13 cellular contexts compared by ENCODE assay signal in genomic region chr16:50311891-50312501, GRCh38. TPM values are rescaled to one million over a fixed set of nuclear protein-coding genes. Genes with fewer than 3 reads are reported as not detected.
DNase-seq lines count a peak whose midpoint lies in the region; ATAC-seq, FAIRE-seq and TF ChIP-seq lines count a peak whose summit lies in the region.
"Had no signal": no experiment of that assay in that cellular context is flagged by ENCODE, and none has a peak within 500 bp of the region (broad histone marks: within the 10 kb centered on the region; RNA-seq: fewer than 3 reads in every experiment).

No MANE protein-coding gene starts in this region.

- POLR2A ChIA-PET in K562 (lab: Yijun Ruan, JAX): interaction anchor here (0.6 kb wide), 1 partner anchor 9 kb away, joined by 3 read pairs; no protein-coding TSS in a partner anchor

- peaks cover 93% of the 10 kb centered on the region for H3K36me3 ChIP-seq in K562 (ENCODE audit: control insufficient read depth, insufficient read depth, low read length)
- peaks cover 24% of the 10 kb centered on the region in 2 experiments for H3K36me3 ChIP-seq in trophoblast cell (ENCODE audit: control insufficient read depth in 1 of 2, insufficient read depth in 2 of 2, low read length in 2 of 2)
- H3K36me3 ChIP-seq in mesendoderm (ENCODE audit: control insufficient read depth, insufficient read depth, low read length): peaks cover 7% of the 10 kb centered on the region

- peak overlapping the region in 1 of 2 experiments; percentile 18; a peak in 1 of 4 replicates for H3K9ac ChIP-seq in K562 (ENCODE audit: insufficient read depth in 1 of 2, low read depth in 2 of 2, low read length in 2 of 2)
- H3K9ac ChIP-seq in trophoblast cell (ENCODE audit: low read length): no peak overlapping the region
- H3K9ac ChIP-seq in mesendoderm (ENCODE audit: low read length): no peak overlapping the region

- H3K4ac ChIP-seq in trophoblast cell (ENCODE audit: low read depth, low read length) (no peak overlapping the region), mesendoderm (ENCODE audit: low read depth, low read length) (no peak overlapping the region)

- 90% methylated on average over 14 of the region's 22 CpGs for WGBS in K562 (ENCODE audit: insufficient coverage, low coverage, missing lambda C conversion rate)
- WGBS in trophoblast cell (ENCODE audit: extremely low coverage, insufficient coverage, insufficient read length): no CpG with 5 or more reads among the region's 22 CpGs
- no CpG with 5 or more reads among the region's 22 CpGs for WGBS in mesendoderm (ENCODE audit: extremely low coverage, insufficient coverage, low lambda C conversion rate)

- peak overlapping the region; percentile 46 for H4K91ac ChIP-seq in trophoblast cell (ENCODE audit: low read depth, low read length)

- H2BK120ac ChIP-seq in trophoblast cell (ENCODE audit: insufficient read depth, low read length, poor library complexity): no peak overlapping the region
- no peak overlapping the region for H2BK120ac ChIP-seq in mesendoderm (ENCODE audit: low read depth, low read length)

- no peak for ATAC-seq in K562

- H2AK5ac ChIP-seq in trophoblast cell (ENCODE audit: low read length) (peak overlapping the region; percentile 31), mesendoderm (ENCODE audit: low read length) (no peak overlapping the region)

- no peaks in the 10 kb centered on the region; the same call in 1 of the 2 replicates for H4K20me1 ChIP-seq in K562 (replicated peaks; ENCODE audit: control insufficient read depth, insufficient read depth, low read length)

- CTCF ChIA-PET in K562 (lab: Yijun Ruan, JAX; ENCODE audit: low intra/inter-chr PET ratio): no interaction called here

- H2BK12ac ChIP-seq in trophoblast cell (ENCODE audit: low read length): peak overlapping the region; percentile 0

- intact Hi-C loops in K562 (cut with micrococcal nuclease): no loop called here

- H3K4me1 ChIP-seq in K562 (replicated peaks in 1 of 2; ENCODE audit: control insufficient read depth in 2 of 2, insufficient read depth in 2 of 2, low read length in 2 of 2): peaks cover 0 to 26% of the 10 kb centered on the region in 2 experiments; a peak in 2 of 5 replicates
- peaks cover 32 to 49% of the 10 kb centered on the region in 2 experiments for H3K4me1 ChIP-seq in trophoblast cell (ENCODE audit: control insufficient read depth in 1 of 2, insufficient read depth in 2 of 2, low read length in 2 of 2)
- H3K4me1 ChIP-seq in mesendoderm (ENCODE audit: control insufficient read depth, low read depth, low read length): no peaks in the 10 kb centered on the region

- no peak overlapping the region for H3K23ac ChIP-seq in trophoblast cell (ENCODE audit: low read length)
- H3K23ac ChIP-seq in mesendoderm (ENCODE audit: low read length): no peak overlapping the region

- TF ChIP-seq RAD21 in K562 (CRISPR knock-in tag; conservative IDR thresholded peaks at IDR 0.05 in 1 of 2, IDR thresholded peaks at IDR 0.05 in 1 of 2): no peak

- no peak overlapping the region for H4K12ac ChIP-seq in trophoblast cell (ENCODE audit: low read depth, low read length)

- no peaks in the 10 kb centered on the region for H3K27me3 Mint-ChIP-seq in T-helper 1 cell treated with Interleukin-12 subunit alpha and Interleukin-12 subunit beta and Interleukin-4 antibody, amounts not matched to agents 30 μg/mL and 1 μg/mL, for 36 hours (ENCODE audit: low read depth)

- no TSS peak for BruUV-seq in K562 (replicated peaks; lab: Mats Ljungman, UMichigan)

- H3K79me1 ChIP-seq in trophoblast cell (ENCODE audit: low read length): peaks cover 29% of the 10 kb centered on the region
- H3K79me1 ChIP-seq in mesendoderm (ENCODE audit: low read length): no peaks in the 10 kb centered on the region

- H3K9me3 Mint-ChIP-seq in T-helper 1 cell treated with Interleukin-12 subunit alpha and Interleukin-12 subunit beta and Interleukin-4 antibody, amounts not matched to agents 30 μg/mL and 1 μg/mL, for 36 hours: no peaks in the 10 kb centered on the region

- H2BK5ac ChIP-seq in trophoblast cell (ENCODE audit: low read depth, low read length, poor library complexity) (no peak overlapping the region), mesendoderm (ENCODE audit: low read length) (no peak overlapping the region)

- H3K27me3 ChIP-seq in K562 (ENCODE audit: control insufficient read depth in 2 of 2, insufficient read depth in 2 of 2, low read length in 2 of 2): no peaks in the 10 kb centered on the region
- H3K27me3 ChIP-seq in trophoblast cell (ENCODE audit: insufficient read depth, low read length): no peaks in the 10 kb centered on the region
- H3K27me3 ChIP-seq in mesendoderm (ENCODE audit: insufficient read depth, low read length, poor library complexity): no peaks in the 10 kb centered on the region

- H3K14ac ChIP-seq in trophoblast cell (ENCODE audit: low read length): peak overlapping the region; percentile 15

- no peak for TF ChIP-seq EP300 in K562 (IDR thresholded peaks at IDR 0.05; ENCODE audit: low read length)

- peaks cover 22% of the 10 kb centered on the region for H3K4me1 Mint-ChIP-seq in T-helper 1 cell treated with Interleukin-12 subunit alpha and Interleukin-12 subunit beta and Interleukin-4 antibody, amounts not matched to agents 30 μg/mL and 1 μg/mL, for 36 hours (ENCODE audit: low read depth)

- DNase-seq in T-helper 1 cell (no peak), GM13977 (ENCODE audit: low spot score) (peak; percentile 19), K562 (ENCODE audit: extremely low read depth in 1 of 4, low spot score in 3 of 4) (no peak), trophoblast cell (no peak), NCI-H510A (lab: John Stamatoyannopoulos, UW) (no peak), mesendoderm (no peak), Ammon's horn (ENCODE audit: low spot score) (no peak)
- DNase-seq: IMR-90, NCI-H1436 treated with DMSO at 0.1 percent for 48 hours, SIG-M5, WERI-Rb-1 had no signal

- no peak overlapping the region for H2BK15ac ChIP-seq in mesendoderm (replicated peaks; ENCODE audit: low read depth)

- peaks cover 50% of the 10 kb centered on the region for H3K36me3 Mint-ChIP-seq in T-helper 1 cell treated with Interleukin-12 subunit alpha and Interleukin-12 subunit beta and Interleukin-4 antibody, amounts not matched to agents 30 μg/mL and 1 μg/mL, for 36 hours (ENCODE audit: low read depth)

- H3K4me3 Mint-ChIP-seq in T-helper 1 cell treated with Interleukin-12 subunit alpha and Interleukin-12 subunit beta and Interleukin-4 antibody, amounts not matched to agents 30 μg/mL and 1 μg/mL, for 36 hours: no peak overlapping the region

- no peak overlapping the region for H3K56ac ChIP-seq in mesendoderm (ENCODE audit: low read length)

- TF ChIP-seq CTCF in GM13977 (IDR thresholded peaks at IDR 0.05; ENCODE audit: extremely low read depth, insufficient read depth, missing control alignments) (no peak), K562 (IDR thresholded peaks at IDR 0.05 in 2 of 3, conservative IDR thresholded peaks at IDR 0.05 in 1 of 3; ENCODE audit: insufficient read depth in 2 of 3, low read depth in 1 of 3, low read length in 3 of 3) (no peak)

- H3K27ac ChIP-seq in K562 (ENCODE audit: extremely low read depth, low read depth, low read length): no peak overlapping the region
- no peak overlapping the region for H3K27ac ChIP-seq in trophoblast cell (ENCODE audit: low read depth, low read length)
- H3K27ac ChIP-seq in mesendoderm (ENCODE audit: low read depth, low read length): no peak overlapping the region
- H3K27ac ChIP-seq: thoracic aorta, WERI-Rb-1 had no signal

- H3K27ac Mint-ChIP-seq in T-helper 1 cell treated with Interleukin-12 subunit alpha and Interleukin-12 subunit beta and Interleukin-4 antibody, amounts not matched to agents 30 μg/mL and 1 μg/mL, for 36 hours: peak overlapping the region; percentile 73

- H2AFZ ChIP-seq in K562 (ENCODE audit: low read depth, low read length): no peak overlapping the region
- no peak overlapping the region for H2AFZ ChIP-seq in trophoblast cell (ENCODE audit: insufficient read depth, low read length, poor library complexity)

- H3K9me3 ChIP-seq in K562 (replicated peaks; ENCODE audit: control insufficient read depth, insufficient read depth, low read depth, low read length) (no peaks in the 10 kb centered on the region), trophoblast cell (ENCODE audit: insufficient read depth, low read depth, low read length) (no peaks in the 10 kb centered on the region)
- H3K9me3 ChIP-seq: thoracic aorta had no signal

- H4K5ac ChIP-seq in mesendoderm (ENCODE audit: low read length): no peak overlapping the region

- H3K4me3 ChIP-seq in K562 (no peak overlapping the region), trophoblast cell (ENCODE audit: low read depth, low read length) (no peak overlapping the region), mesendoderm (ENCODE audit: low read length) (no peak overlapping the region)
- H3K4me3 ChIP-seq: thoracic aorta had no signal

- no peaks in the 10 kb centered on the region for H3K79me2 ChIP-seq in K562 (ENCODE audit: control insufficient read depth, insufficient read depth, low read length)
- H3K79me2 ChIP-seq in trophoblast cell (ENCODE audit: control insufficient read depth, insufficient read depth, low read length, poor library complexity): peaks cover 2% of the 10 kb centered on the region
- H3K79me2 ChIP-seq in mesendoderm (ENCODE audit: control insufficient read depth, insufficient read depth, low read length): no peaks in the 10 kb centered on the region

- H4K8ac ChIP-seq in trophoblast cell (ENCODE audit: low read depth, low read length) (no peak overlapping the region), mesendoderm (ENCODE audit: low read depth, low read length) (no peak overlapping the region)

- TF ChIP-seq POLR2A in K562 (conservative IDR thresholded peaks at IDR 0.05): peak; percentile 56; the same call in 1 of the 2 replicates

- no peak overlapping the region for H3K4me2 ChIP-seq in K562 (ENCODE audit: insufficient read depth, low read length)
- H3K4me2 ChIP-seq in trophoblast cell (ENCODE audit: low read length): no peak overlapping the region
- no peak overlapping the region for H3K4me2 ChIP-seq in mesendoderm (ENCODE audit: low read length)

- FAIRE-seq in K562 (lab: Jason Lieb, UNC): no peak

- H3K9me1 ChIP-seq in K562 (ENCODE audit: control insufficient read depth, insufficient read depth, low read length): peaks cover 2% of the 10 kb centered on the region

- in situ Hi-C loops in GM13977 (cut with MboI; ENCODE audit: low pct_unique_long_range_greater_than_20kb, low sequenced_read_pairs, unreplicated experiment) (no loop called here), K562 (cut with MboI) (no loop called here)

- H3K18ac ChIP-seq in trophoblast cell (ENCODE audit: low read length) (no peak overlapping the region), mesendoderm (ENCODE audit: low read length) (no peak overlapping the region)

RNA-seq across cellular contexts. Expression of gene ADCY7, which starts 45.6 kb away (rescaled TPM):
- total RNA-seq in K562 (2011; cell fraction: chromatin; rRNA removed; ENCODE audit: low replicate concordance): 155 and 371 TPM in 2 replicates
- 245 and 277 TPM in 2 replicates for total RNA-seq in K562 (2011; cell fraction: nucleolus; rRNA removed)
- total RNA-seq in K562 (2011; cell fraction: nucleoplasm; rRNA removed): 151 and 184 TPM in 2 replicates
- 59.0 and 73.5 TPM in 2 replicates for total RNA-seq in K562 (2014; rRNA removed)
- 15.9 and 19.0 TPM in 2 replicates for total RNA-seq in K562 (2014; rRNA removed; fragmentation: Illumina TruSeq; extraction: Trizol)
- total RNA-seq in K562 (2015; rRNA removed; fragmentation: Illumina TruSeq; extraction: Trizol): 28.6 and 29.9 TPM in 2 replicates
- 104 and 108 TPM in 2 replicates for total RNA-seq in K562 (2021)
- 28.6 and 31.0 TPM in 2 replicates for polyA plus RNA-seq in K562 (2011; rRNA removed)
- polyA plus RNA-seq in K562 (2011; cell fraction: cytosol; rRNA removed): 19.2 and 48.3 TPM in 2 replicates
- 193 and 347 TPM in 2 replicates for polyA plus RNA-seq in K562 (2011; cell fraction: nucleus; rRNA removed)
- polyA plus RNA-seq in K562 (2012): 53.4 and 59.6 TPM in 2 replicates
- polyA plus RNA-seq in K562 (2014; fragmentation: Illumina TruSeq; extraction: Trizol): 26.4 and 37.3 TPM in 2 replicates
- 1 to 10 TPM; 2.3 to 2.4 TPM for polyA plus RNA-seq in K562 (2014; fragmentation: Nextera tagmentation; extraction: Ambion mirVana)
- 49.4 and 64.0 TPM in 2 replicates for polyA plus RNA-seq in K562 (2014; rRNA removed)
- 27.7 and 54.0 TPM in 2 replicates for polyA minus RNA-seq in K562 (2011; rRNA and poly(A)+ RNA removed)
- polyA minus RNA-seq in K562 (2011; cell fraction: cytosol; rRNA and poly(A)+ RNA removed): 42.4 and 51.4 TPM in 2 replicates
- polyA minus RNA-seq in K562 (2011; cell fraction: nucleus; rRNA and poly(A)+ RNA removed): 109 TPM in 2 replicates
- 5.7 and 6.0 TPM in 2 replicates for polyA plus RNA-seq in trophoblast cell (2013)
- polyA plus RNA-seq in mesendoderm (2013, experiment 1 of 2): 0.58 TPM
- 0.84 TPM for polyA plus RNA-seq in mesendoderm (2013, experiment 2 of 2)

RNA-seq across cellular contexts. Expression of gene BRD7, which starts 56.8 kb away (rescaled TPM):
- 29.1 and 47.8 TPM in 2 replicates for total RNA-seq in K562 (2011; cell fraction: chromatin; rRNA removed; ENCODE audit: low replicate concordance)
- total RNA-seq in K562 (2011; cell fraction: nucleolus; rRNA removed): 16.5 and 17.9 TPM in 2 replicates
- 26.1 and 42.0 TPM in 2 replicates for total RNA-seq in K562 (2011; cell fraction: nucleoplasm; rRNA removed)
- total RNA-seq in K562 (2014; rRNA removed): 68.7 and 80.5 TPM in 2 replicates
- total RNA-seq in K562 (2014; rRNA removed; fragmentation: Illumina TruSeq; extraction: Trizol): 101 TPM in 2 replicates
- total RNA-seq in K562 (2015; rRNA removed; fragmentation: Illumina TruSeq; extraction: Trizol): 82.3 and 90.0 TPM in 2 replicates
- total RNA-seq in K562 (2021): 67.3 and 68.5 TPM in 2 replicates
- polyA plus RNA-seq in K562 (2011; rRNA removed): 77.9 and 95.9 TPM in 2 replicates
- 13.9 and 27.6 TPM in 2 replicates for polyA plus RNA-seq in K562 (2011; cell fraction: cytosol; rRNA removed)
- polyA plus RNA-seq in K562 (2011; cell fraction: nucleus; rRNA removed): 53.1 and 64.2 TPM in 2 replicates
- 53.8 and 86.1 TPM in 2 replicates for polyA plus RNA-seq in K562 (2012)
- polyA plus RNA-seq in K562 (2014; fragmentation: Illumina TruSeq; extraction: Trizol): 92.4 and 94.7 TPM in 2 replicates
- 10 to 100 TPM; 20.6 to 26.3 TPM for polyA plus RNA-seq in K562 (2014; fragmentation: Nextera tagmentation; extraction: Ambion mirVana)
- polyA plus RNA-seq in K562 (2014; rRNA removed): 54.7 and 59.7 TPM in 2 replicates
- polyA minus RNA-seq in K562 (2011; rRNA and poly(A)+ RNA removed): 83.8 and 86.3 TPM in 2 replicates
- polyA minus RNA-seq in K562 (2011; cell fraction: cytosol; rRNA and poly(A)+ RNA removed): 21.9 and 36.5 TPM in 2 replicates
- 23.4 and 33.0 TPM in 2 replicates for polyA minus RNA-seq in K562 (2011; cell fraction: nucleus; rRNA and poly(A)+ RNA removed)
- polyA plus RNA-seq in trophoblast cell (2013): 77.0 and 79.2 TPM in 2 replicates
- 134 TPM for polyA plus RNA-seq in mesendoderm (2013, experiment 1 of 2)
- polyA plus RNA-seq in mesendoderm (2013, experiment 2 of 2): 139 TPM
